Comparison of ENCODE assay signal across 14 cellular contexts in genomic region chr1:38776466-38776865, GRCh38.
DNase-seq lines count a peak whose midpoint lies in the region; ATAC-seq, FAIRE-seq and TF ChIP-seq lines count a peak whose summit lies in the region.
"Had no signal": no experiment of that assay in that cellular context is flagged by ENCODE, and none has a peak within 500 bp of the region (broad histone marks: within the 10 kb centered on the region; RNA-seq: fewer than 3 reads in every experiment).

No MANE protein-coding gene starts in this region.

- no peaks in the 10 kb centered on the region for H3K36me3 ChIP-seq in bronchial epithelial cell (ENCODE audit: control insufficient read depth, insufficient read depth, low read length)

- no peak for TF ChIP-seq CTCF in bronchial epithelial cell (IDR thresholded peaks at IDR 0.05; ENCODE audit: insufficient read depth, low read length, severe bottlenecking)

- peaks cover 4% of the 10 kb centered on the region for H3K27me3 ChIP-seq in bronchial epithelial cell (ENCODE audit: control insufficient read depth, insufficient read depth, low read length)

- no peak for TF ChIP-seq POLR2A in GM12892 (IDR thresholded peaks at IDR 0.05; ENCODE audit: low read depth, low read length)

- H3K4me3 ChIP-seq in bronchial epithelial cell (ENCODE audit: low read depth, low read length) = no peak overlapping the region
- H3K4me3 ChIP-seq: GM23248 had no signal

- DNase-seq in NCI-H345 treated with DMSO at 0.1 percent for 48 hours (lab: John Stamatoyannopoulos, UW; ENCODE audit: unreplicated experiment) (peak; percentile 6), NCI-H345 (lab: John Stamatoyannopoulos, UW) (no peak), NCI-H748 treated with DMSO at 0.1 percent for 48 hours (lab: John Stamatoyannopoulos, UW) (peak; percentile 20), bronchial epithelial cell (ENCODE audit: low read depth) (no peak), GM12892 (ENCODE audit: insufficient read length) (no peak), NCI-H2227 (lab: John Stamatoyannopoulos, UW; ENCODE audit: unreplicated experiment) (no peak)
- DNase-seq: Caco-2, DMS53, GF-D8, GM23248, H7 had no signal

- ATAC-seq in GM19397 (IDR thresholded peaks at IDR 0.05; ENCODE audit: unreplicated experiment) = no peak
- ATAC-seq: CD8-positive, alpha-beta T cell had no signal

- peak; percentile 60 for FAIRE-seq in bronchial epithelial cell (lab: Jason Lieb, UNC)
- no peak for FAIRE-seq in GM12892 (lab: Jason Lieb, UNC)
- FAIRE-seq: A204.1 had no signal

Comparison
In these comparisons a context has a peak if more than half of its experiments do, and no peak if none do; other contexts are left out.
1. DNase-seq: peak in NCI-H345 treated with DMSO at 0.1 percent for 48 hours (single experiment) and NCI-H748 treated with DMSO at 0.1 percent for 48 hours (single experiment); none in NCI-H345 (single experiment), bronchial epithelial cell (single experiment), GM12892 (single experiment) and NCI-H2227 (single experiment).